16 cellular contexts compared by ENCODE assay signal in genomic region chrX:72137846-72138455, GRCh38. TPM values are rescaled to one million over a fixed set of nuclear protein-coding genes. Genes with fewer than 3 reads are reported as not detected.
A peak's percentile ranks its signal among the peaks of the same experiment; 100 is the strongest.
DNase-seq lines count a peak whose midpoint lies in the region; ATAC-seq and TF ChIP-seq lines count a peak whose summit lies in the region.
"Had no signal": no experiment of that assay in that cellular context is flagged by ENCODE, and none has a peak within 500 bp of the region (broad histone marks: within the 10 kb centered on the region; RNA-seq: fewer than 3 reads in every experiment).

No MANE protein-coding gene starts in this region.

- TF ChIP-seq POLR2A in testis (IDR thresholded peaks at IDR 0.05) = no peak

- TF ChIP-seq CTCF in testis (IDR thresholded peaks at IDR 0.05) = no peak

- no peak overlapping the region for H3K27ac ChIP-seq in testis
- H3K27ac ChIP-seq: BLaER1 had no signal

- DNase-seq in DMS 273 (lab: John Stamatoyannopoulos, UW; ENCODE audit: unreplicated experiment) (peak; percentile 88), NCI-H1694 (lab: John Stamatoyannopoulos, UW) (peak; percentile 31), NCI-H446 (lab: John Stamatoyannopoulos, UW) (peak; percentile 8 to 75), cerebellar cortex (ENCODE audit: low spot score) (peak; percentile 74), testis (no peak), GM19240 (ENCODE audit: insufficient read length, low spot score) (no peak)
- no peak for DNase-seq in activated CD8-positive, alpha-beta memory T cell treated with anti-CD3 and anti-CD28 coated beads, Interleukin-2, amount 50 U/mL, for 4 hours
- DNase-seq: 8988T; CD4-positive, alpha-beta memory T cell; DMS53; GF-D8; H9 had no signal

- H3K9me3 ChIP-seq in testis = no peaks in the 10 kb centered on the region
- H3K9me3 ChIP-seq: BLaER1 had no signal

- ATAC-seq in HG03135 (IDR thresholded peaks at IDR 0.05; ENCODE audit: unreplicated experiment) = no peak
- ATAC-seq: HepG2 had no signal

- no peaks in the 10 kb centered on the region for H3K27me3 ChIP-seq in testis

- no peaks in the 10 kb centered on the region for H3K36me3 ChIP-seq in testis (ENCODE audit: low read depth, missing control alignments)
- H3K36me3 ChIP-seq: BLaER1 had no signal

- WGBS in testis, 2 donors = 86 to 88% methylated on average over 5 to 8 of the region's 8 CpGs

- H3K4me1 ChIP-seq in testis = no peaks in the 10 kb centered on the region

- no peak overlapping the region for H3K4me3 ChIP-seq in testis
- H3K4me3 ChIP-seq: BLaER1 had no signal

- intact Hi-C loops in testis (cut with DNase I; ENCODE audit: low total_unique reads) = no loop called here

RNA-seq across cellular contexts. Expression of gene RTL5, which starts 6.2 kb away (rescaled TPM):
- 10 to 100 TPM; 25.4 to 25.6 TPM for total RNA-seq in testis
- 18.0 TPM for polyA plus RNA-seq in testis (ENCODE audit: insufficient read depth, low read depth, low replicate concordance)
- total RNA-seq: HepG2 had no signal
- polyA plus RNA-seq: HepG2, IgD-negative memory B cell had no signal

RNA-seq across cellular contexts. Expression of gene PIN4, which starts 43.6 kb away (rescaled TPM):
- 1 to 10 TPM; 8.2 to 8.7 TPM for total RNA-seq in testis
- 8.2 TPM for polyA plus RNA-seq in testis (ENCODE audit: insufficient read depth, low read depth, low replicate concordance)

Comparison
In these comparisons a context has a peak if more than half of its experiments do, and no peak if none do; other contexts are left out.
1. DNase-seq: peak in DMS 273 (single experiment), NCI-H1694 (single experiment), NCI-H446 (2 of 2) and cerebellar cortex (single experiment); none in testis (single experiment), GM19240 (single experiment) and activated CD8-positive, alpha-beta memory T cell treated with anti-CD3 and anti-CD28 coated beads, Interleukin-2, amount 50 U/mL, for 4 hours (single experiment).